Comparison of ENCODE assay signal across 1 cellular context in the genomic region with DNA sequence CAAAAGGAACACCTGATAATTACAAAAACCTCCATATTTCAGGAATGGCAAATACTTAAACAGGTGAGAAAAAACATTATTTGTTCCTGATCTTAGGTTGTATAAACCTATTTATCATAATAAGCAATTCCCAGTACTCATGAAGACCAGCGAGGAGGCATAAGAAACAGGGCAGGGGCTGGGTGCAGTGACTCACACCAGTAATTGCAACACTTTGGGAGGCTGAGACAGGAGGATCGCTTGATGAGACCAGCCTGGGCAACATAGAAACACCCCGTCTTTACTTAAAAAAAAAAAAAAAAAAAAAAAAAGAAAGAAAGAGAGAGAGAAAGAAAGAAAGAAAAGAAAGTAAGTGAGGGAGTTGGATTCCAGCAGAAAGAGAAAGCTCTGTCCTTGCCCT.
TF ChIP-seq lines count a peak whose summit lies in the region.

No MANE protein-coding gene starts in this region.

TF ChIP-seq in WTC11, 78 proteins besides CTCF, POLR2A, EP300 and RAD21 (continued from another document):
- TF ChIP-seq, protein P1, sequence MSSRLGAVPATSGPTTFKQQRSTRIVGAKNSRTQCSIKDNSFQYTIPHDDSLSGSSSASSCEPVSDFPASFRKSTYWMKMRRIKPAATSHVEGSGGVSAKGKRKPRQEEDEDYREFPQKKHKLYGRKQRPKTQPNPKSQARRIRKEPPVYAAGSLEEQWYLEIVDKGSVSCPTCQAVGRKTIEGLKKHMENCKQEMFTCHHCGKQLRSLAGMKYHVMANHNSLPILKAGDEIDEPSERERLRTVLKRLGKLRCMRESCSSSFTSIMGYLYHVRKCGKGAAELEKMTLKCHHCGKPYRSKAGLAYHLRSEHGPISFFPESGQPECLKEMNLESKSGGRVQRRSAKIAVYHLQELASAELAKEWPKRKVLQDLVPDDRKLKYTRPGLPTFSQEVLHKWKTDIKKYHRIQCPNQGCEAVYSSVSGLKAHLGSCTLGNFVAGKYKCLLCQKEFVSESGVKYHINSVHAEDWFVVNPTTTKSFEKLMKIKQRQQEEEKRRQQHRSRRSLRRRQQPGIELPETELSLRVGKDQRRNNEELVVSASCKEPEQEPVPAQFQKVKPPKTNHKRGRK (CRISPR knock-in tag; IDR thresholded peaks at IDR 0.05; ENCODE audit: borderline replicate concordance), result no peak
- TF ChIP-seq TEAD4 (CRISPR knock-in tag; IDR thresholded peaks at IDR 0.05) (no peak), JUN (CRISPR knock-in tag; IDR thresholded peaks at IDR 0.05) (no peak)
- TF ChIP-seq, protein P2, sequence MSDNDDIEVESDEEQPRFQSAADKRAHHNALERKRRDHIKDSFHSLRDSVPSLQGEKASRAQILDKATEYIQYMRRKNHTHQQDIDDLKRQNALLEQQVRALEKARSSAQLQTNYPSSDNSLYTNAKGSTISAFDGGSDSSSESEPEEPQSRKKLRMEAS (CRISPR knock-in tag; IDR thresholded peaks at IDR 0.05), result no peak
